ENCODE assay signal across 38 cellular contexts in genomic region chr6:49937811-49938210, GRCh38. TPM values are rescaled to one million over a fixed set of nuclear protein-coding genes. Genes with fewer than 3 reads are reported as not detected.
"Had no signal": no experiment of that assay in that cellular context is flagged by ENCODE, and none has a peak within 500 bp of the region (broad histone marks: within the 10 kb centered on the region; RNA-seq: fewer than 3 reads in every experiment).

No MANE protein-coding gene starts in this region.

- H3K4me3 ChIP-seq: MG63 had no signal

- DNase-seq: Karpas-422, Kasumi-1, MG63, MM.1S, MV-4-11, NCI-H1048, NCI-H1092, NCI-H1092 treated with DMSO at 0.1 percent for 48 hours, NCI-H1105, NCI-H1105 treated with DMSO at 0.1 percent for 48 hours, NCI-H1417, NCI-H1417 treated with DMSO at 0.1 percent for 48 hours, NCI-H1436, NCI-H1436 treated with DMSO at 0.1 percent for 48 hours, NCI-H146, NCI-H1694, NCI-H1694 treated with DMSO at 0.1 percent for 48 hours, NCI-H187, NCI-H187 treated with DMSO at 0.1 percent for 48 hours, NCI-H1930, NCI-H2029, NCI-H2029 treated with DMSO at 0.1 percent for 48 hours, NCI-H2081, NCI-H2081 treated with DMSO at 0.1 percent for 48 hours, NCI-H2107, NCI-H2171, NCI-H2171 treated with DMSO at 0.1 percent for 48 hours, NCI-H2227 treated with DMSO at 0.1 percent for 48 hours, NCI-H226, NCI-H345, NCI-H446, NCI-H446 treated with DMSO at 0.1 percent for 48 hours, NCI-H510A, NCI-H510A treated with DMSO at 0.1 percent for 48 hours had no signal

- H3K36me3 ChIP-seq: MG63 had no signal

- H3K9me3 ChIP-seq: MG63 had no signal

- H3K27me3 ChIP-seq: MG63 had no signal

RNA-seq across cellular contexts. Expression of gene DEFB114, which starts 26.2 kb away (rescaled TPM):
- total RNA-seq: LHCN-M2, M059J, MCF 10A, NCI-H460 had no signal

RNA-seq across cellular contexts. Expression of gene DEFB113, which starts 31.6 kb away (rescaled TPM):
- total RNA-seq: LHCN-M2, M059J, MCF 10A, NCI-H460 had no signal
